Comparison of ENCODE assay signal across 26 cellular contexts in the genomic region with DNA sequence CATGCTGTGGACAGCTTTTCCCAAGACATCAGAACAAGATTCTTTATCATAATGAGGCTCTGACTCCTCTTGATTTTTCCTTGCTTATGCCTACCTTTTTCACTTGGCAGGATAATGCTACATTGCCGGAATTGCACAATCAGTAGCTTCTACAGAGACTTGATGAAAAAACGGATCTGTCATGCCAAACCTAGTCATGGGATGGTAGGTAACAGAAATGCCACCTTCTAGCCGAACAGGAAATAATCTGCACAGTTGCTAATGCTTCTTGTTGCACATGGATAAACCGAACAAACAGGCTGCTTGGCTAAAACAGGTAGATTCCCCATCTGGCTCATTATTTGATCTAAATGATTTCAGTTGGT. TPM values are rescaled to one million over a fixed set of nuclear protein-coding genes. Genes with fewer than 3 reads are reported as not detected.
DNase-seq lines count a peak whose midpoint lies in the region; ATAC-seq and TF ChIP-seq lines count a peak whose summit lies in the region.
"Had no signal": no experiment of that assay in that cellular context is flagged by ENCODE, and none has a peak within 500 bp of the region (broad histone marks: within the 10 kb centered on the region; RNA-seq: fewer than 3 reads in every experiment).

No MANE protein-coding gene starts in this region.

- H3K27ac Mint-ChIP-seq in activated CD8-positive, alpha-beta memory T cell treated with anti-CD3 and anti-CD28 coated beads, Interleukin-2, amount 10 ng/mL, durations not matched to agents 7 days and 5 days = peak overlapping the region; percentile 45
- H3K27ac Mint-ChIP-seq: dendritic cell treated with granulocyte-macrophage colony-stimulating factor and Interleukin-4, amounts not matched to agents 40 ng/mL and 50 ng/mL, for 4 days; neural progenitor cell had no signal

- H3K27me3 Mint-ChIP-seq in activated CD8-positive, alpha-beta memory T cell treated with anti-CD3 and anti-CD28 coated beads, Interleukin-2, amount 10 ng/mL, durations not matched to agents 7 days and 5 days = no peaks in the 10 kb centered on the region
- H3K27me3 Mint-ChIP-seq: dendritic cell treated with granulocyte-macrophage colony-stimulating factor and Interleukin-4, amounts not matched to agents 40 ng/mL and 50 ng/mL, for 4 days; stimulated activated memory B cell treated with anti-CD40 and anti-IgM and Interleukin-4, amounts not matched to agents 10 μg/mL and 1 μg/mL and 100 μg/mL, for 72 hours had no signal

- H3K4me3 ChIP-seq in liver (ENCODE audit: low read depth in 1 of 3, low read length in 3 of 3) = peak overlapping the region in 1 of 3 donors; percentile 18
- H3K4me3 ChIP-seq: adrenal gland, heart right ventricle, mucosa of descending colon, neural progenitor cell, Peyer's patch, SJSA1, thoracic aorta had no signal

- DNase-seq in activated CD8-positive, alpha-beta memory T cell treated with anti-CD3 and anti-CD28 coated beads, Interleukin-2, amount 10 ng/mL, durations not matched to agents 7 days and 5 days = no peak
- DNase-seq in activated CD8-positive, alpha-beta memory T cell treated with anti-CD3 and anti-CD28 coated beads for 24 hours = no peak
- DNase-seq in cerebellar cortex (ENCODE audit: low spot score) (peak; percentile 42), ACHN (no peak), SIG-M5 treated with dmso at 0.1 percent for 504 hours (lab: John Stamatoyannopoulos, UW; ENCODE audit: unreplicated experiment) (no peak), NCI-H2029 (lab: John Stamatoyannopoulos, UW) (no peak)
- DNase-seq in activated CD4-positive, CD25-positive, alpha-beta regulatory T cell (lab: John Stamatoyannopoulos, UW) = no peak
- DNase-seq: 8988T; activated CD4-positive, alpha-beta T cell treated with anti-CD3 and anti-CD28 coated beads, Interleukin-2, amount 50 U/mL, for 48 hours; activated naive CD4-positive, alpha-beta T cell; AML-193; heart right ventricle; mucosa of descending colon; NCI-H1105; NCI-H510A treated with DMSO at 0.1 percent for 48 hours; NK-92 treated with Interleukin-12 subunit alpha and Interleukin-12 subunit beta, amount 100 ng/mL, for 24 hours; small intestine; stimulated activated CD4-positive, alpha-beta T cell treated with anti-CD3 and anti-CD28 coated beads, Interleukin-2, amount 100 ng/mL, for 24 hours had no signal

- no peaks in the 10 kb centered on the region for H3K36me3 ChIP-seq in liver (ENCODE audit: control insufficient read depth in 4 of 4, insufficient read depth in 3 of 4, low read depth in 1 of 4, low read length in 3 of 4)
- H3K36me3 ChIP-seq: adrenal gland, neural progenitor cell, Peyer's patch, SJSA1, thoracic aorta had no signal

- no peaks in the 10 kb centered on the region for H3K9me3 Mint-ChIP-seq in activated CD8-positive, alpha-beta memory T cell treated with anti-CD3 and anti-CD28 coated beads, Interleukin-2, amount 10 ng/mL, durations not matched to agents 7 days and 5 days (ENCODE audit: low read depth)
- H3K9me3 Mint-ChIP-seq: dendritic cell treated with granulocyte-macrophage colony-stimulating factor and Interleukin-4, amounts not matched to agents 40 ng/mL and 50 ng/mL, for 4 days; neural progenitor cell; stimulated activated memory B cell treated with anti-CD40 and anti-IgM and Interleukin-4, amounts not matched to agents 10 μg/mL and 1 μg/mL and 100 μg/mL, for 72 hours had no signal

- no peaks in the 10 kb centered on the region for H3K9me3 ChIP-seq in liver (ENCODE audit: control insufficient read depth in 4 of 4, low read length in 3 of 4)
- H3K9me3 ChIP-seq: adrenal gland, heart right ventricle, mucosa of descending colon, Peyer's patch, SJSA1, thoracic aorta had no signal

- in situ Hi-C loops in ACHN (cut with HindIII; ENCODE audit: low pct_ligation_motif_present, low pct_unique_long_range_greater_than_20kb, low sequenced_read_pairs) = no loop called here

- peak overlapping the region; percentile 68 to 85 for H3K27ac ChIP-seq in liver (ENCODE audit: low read depth in 1 of 2, low read length in 2 of 2)
- H3K27ac ChIP-seq: adrenal gland, neural progenitor cell, Peyer's patch, SJSA1, thoracic aorta had no signal

- no peak for ATAC-seq in activated CD8-positive, alpha-beta memory T cell treated with anti-CD3 and anti-CD28 coated beads, Interleukin-2, amount 10 ng/mL, durations not matched to agents 7 days and 5 days
- ATAC-seq: heart right ventricle; mucosa of descending colon; stimulated activated memory B cell treated with anti-CD40 and anti-IgM and Interleukin-4, amounts not matched to agents 10 μg/mL and 1 μg/mL and 100 μg/mL, for 72 hours had no signal

- peaks cover 16% of the 10 kb centered on the region for H3K36me3 Mint-ChIP-seq in activated CD8-positive, alpha-beta memory T cell treated with anti-CD3 and anti-CD28 coated beads, Interleukin-2, amount 10 ng/mL, durations not matched to agents 7 days and 5 days

- H3K4me1 Mint-ChIP-seq in activated CD8-positive, alpha-beta memory T cell treated with anti-CD3 and anti-CD28 coated beads, Interleukin-2, amount 10 ng/mL, durations not matched to agents 7 days and 5 days = peaks cover 79% of the 10 kb centered on the region

- no peak overlapping the region for H3K4me3 Mint-ChIP-seq in activated CD8-positive, alpha-beta memory T cell treated with anti-CD3 and anti-CD28 coated beads, Interleukin-2, amount 10 ng/mL, durations not matched to agents 7 days and 5 days
- H3K4me3 Mint-ChIP-seq: dendritic cell treated with granulocyte-macrophage colony-stimulating factor and Interleukin-4, amounts not matched to agents 40 ng/mL and 50 ng/mL, for 4 days; neural progenitor cell; stimulated activated memory B cell treated with anti-CD40 and anti-IgM and Interleukin-4, amounts not matched to agents 10 μg/mL and 1 μg/mL and 100 μg/mL, for 72 hours had no signal

- H3K9ac ChIP-seq in liver (ENCODE audit: low read depth in 1 of 2, low read length in 2 of 2) = peak overlapping the region in 1 of 2 donors; percentile 58
- H3K9ac ChIP-seq: neural progenitor cell had no signal

- 47% methylated on average over 4 of the region's 4 CpGs for WGBS in liver

- H3K4me1 ChIP-seq in liver (ENCODE audit: control insufficient read depth in 4 of 4, insufficient read depth in 4 of 4, low read length in 3 of 4) = peaks cover 2 to 33% (median 18%) of the 10 kb centered on the region in 4 donors
- H3K4me1 ChIP-seq: SJSA1 had no signal

- no peak for TF ChIP-seq RAD21 in liver (IDR thresholded peaks at IDR 0.05)

- CTCF ChIA-PET in activated CD8-positive, alpha-beta memory T cell treated with anti-CD3 and anti-CD28 coated beads, Interleukin-2, amount 10 ng/mL, durations not matched to agents 7 days and 5 days (lab: Charles Lee) = interaction anchor here (1.1 to 2.2 kb wide), 2 partner anchors 12 to 17 kb away, joined by 3 to 6 read pairs; no protein-coding TSS in a partner anchor

- no peak for TF ChIP-seq CTCF in liver (IDR thresholded peaks at IDR 0.05; ENCODE audit: low read depth, low read length, missing input control)

- H3K27me3 ChIP-seq in liver (ENCODE audit: control insufficient read depth in 4 of 4, insufficient read depth in 4 of 4, low read length in 3 of 4) = no peaks in the 10 kb centered on the region
- H3K27me3 ChIP-seq: adrenal gland, heart right ventricle, neural progenitor cell, Peyer's patch, SJSA1 had no signal

TF ChIP-seq in liver, 16 proteins besides CTCF, POLR2A, EP300 and RAD21 (continues in another document):
- TF ChIP-seq, protein P1, sequence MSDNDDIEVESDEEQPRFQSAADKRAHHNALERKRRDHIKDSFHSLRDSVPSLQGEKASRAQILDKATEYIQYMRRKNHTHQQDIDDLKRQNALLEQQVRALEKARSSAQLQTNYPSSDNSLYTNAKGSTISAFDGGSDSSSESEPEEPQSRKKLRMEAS (IDR thresholded peaks at IDR 0.05) = peak; percentile 32
- TF ChIP-seq, protein P2, sequence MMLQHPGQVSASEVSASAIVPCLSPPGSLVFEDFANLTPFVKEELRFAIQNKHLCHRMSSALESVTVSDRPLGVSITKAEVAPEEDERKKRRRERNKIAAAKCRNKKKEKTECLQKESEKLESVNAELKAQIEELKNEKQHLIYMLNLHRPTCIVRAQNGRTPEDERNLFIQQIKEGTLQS (IDR thresholded peaks at IDR 0.05) = no peak
- TF ChIP-seq FOXA2 (IDR thresholded peaks at IDR 0.05) = no peak
- TF ChIP-seq YY1 (IDR thresholded peaks at IDR 0.05) = no peak
- no peak for TF ChIP-seq NR2F2 (IDR thresholded peaks at IDR 0.05)
- no peak for TF ChIP-seq TAF1 (conservative IDR thresholded peaks at IDR 0.05)
- no peak for TF ChIP-seq HNF4G (IDR thresholded peaks at IDR 0.05)
- no peak for TF ChIP-seq EGR1 (IDR thresholded peaks at IDR 0.05; ENCODE audit: low read depth in 2 of 2)
- TF ChIP-seq, protein P3, sequence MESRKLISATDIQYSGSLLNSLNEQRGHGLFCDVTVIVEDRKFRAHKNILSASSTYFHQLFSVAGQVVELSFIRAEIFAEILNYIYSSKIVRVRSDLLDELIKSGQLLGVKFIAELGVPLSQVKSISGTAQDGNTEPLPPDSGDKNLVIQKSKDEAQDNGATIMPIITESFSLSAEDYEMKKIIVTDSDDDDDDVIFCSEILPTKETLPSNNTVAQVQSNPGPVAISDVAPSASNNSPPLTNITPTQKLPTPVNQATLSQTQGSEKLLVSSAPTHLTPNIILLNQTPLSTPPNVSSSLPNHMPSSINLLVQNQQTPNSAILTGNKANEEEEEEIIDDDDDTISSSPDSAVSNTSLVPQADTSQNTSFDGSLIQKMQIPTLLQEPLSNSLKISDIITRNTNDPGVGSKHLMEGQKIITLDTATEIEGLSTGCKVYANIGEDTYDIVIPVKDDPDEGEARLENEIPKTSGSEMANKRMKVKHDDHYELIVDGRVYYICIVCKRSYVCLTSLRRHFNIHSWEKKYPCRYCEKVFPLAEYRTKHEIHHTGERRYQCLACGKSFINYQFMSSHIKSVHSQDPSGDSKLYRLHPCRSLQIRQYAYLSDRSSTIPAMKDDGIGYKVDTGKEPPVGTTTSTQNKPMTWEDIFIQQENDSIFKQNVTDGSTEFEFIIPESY (IDR thresholded peaks at IDR 0.05) = no peak
- no peak for TF ChIP-seq HNF4A (conservative IDR thresholded peaks at IDR 0.05)

RNA-seq across cellular contexts. Expression of a gene that starts 47.3 kb away (rescaled TPM):
- total RNA-seq in activated CD8-positive, alpha-beta memory T cell treated with anti-CD3 and anti-CD28 coated beads, Interleukin-2, amount 10 ng/mL, durations not matched to agents 7 days and 5 days = 100 to 1,000 TPM; 187 to 215 TPM
- 10 to 100 TPM; 14.1 to 19.6 TPM for total RNA-seq in liver
- polyA plus RNA-seq in liver = 10 to 100 TPM in 1 of 2 donors, 1 to 10 TPM in 1; 5.6 to 19.7 TPM

Comparison
In these comparisons a context has a peak if more than half of its experiments do, and no peak if none do; other contexts are left out.
1. RNA of a gene that starts 47.3 kb away (total RNA-seq): 187 to 215 TPM in activated CD8-positive, alpha-beta memory T cell treated with anti-CD3 and anti-CD28 coated beads, Interleukin-2, amount 10 ng/mL, durations not matched to agents 7 days and 5 days; 14.1 to 19.6 TPM in liver; every median in the first group is over 4 times any median in the second.